In the genomic region with DNA sequence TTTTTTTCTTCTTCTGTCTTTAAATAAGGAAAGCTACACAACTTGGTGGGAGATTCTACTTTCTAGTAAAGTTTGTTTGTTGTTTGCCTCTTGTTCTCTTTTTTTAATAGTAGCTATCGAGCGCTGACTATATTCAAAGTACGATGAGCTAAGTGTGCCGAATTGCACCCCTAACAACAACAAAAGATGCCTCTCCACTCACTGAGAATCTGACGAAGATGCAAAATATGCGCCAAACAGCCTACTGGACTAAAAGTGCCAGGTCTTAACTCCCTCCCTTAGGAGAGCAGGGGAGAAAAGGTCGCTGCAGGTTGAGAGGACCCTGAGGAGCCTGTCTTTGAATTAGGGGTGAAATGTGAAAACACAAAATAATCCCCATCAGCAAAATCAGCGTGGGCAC, we compare ENCODE assay signal across 1 cellular context.
TF ChIP-seq lines count a peak whose summit lies in the region.

No MANE protein-coding gene starts in this region.

TF ChIP-seq in GM23338, 12 proteins besides CTCF, POLR2A, EP300 and RAD21 (continued from another document):
- TF ChIP-seq, protein P1, sequence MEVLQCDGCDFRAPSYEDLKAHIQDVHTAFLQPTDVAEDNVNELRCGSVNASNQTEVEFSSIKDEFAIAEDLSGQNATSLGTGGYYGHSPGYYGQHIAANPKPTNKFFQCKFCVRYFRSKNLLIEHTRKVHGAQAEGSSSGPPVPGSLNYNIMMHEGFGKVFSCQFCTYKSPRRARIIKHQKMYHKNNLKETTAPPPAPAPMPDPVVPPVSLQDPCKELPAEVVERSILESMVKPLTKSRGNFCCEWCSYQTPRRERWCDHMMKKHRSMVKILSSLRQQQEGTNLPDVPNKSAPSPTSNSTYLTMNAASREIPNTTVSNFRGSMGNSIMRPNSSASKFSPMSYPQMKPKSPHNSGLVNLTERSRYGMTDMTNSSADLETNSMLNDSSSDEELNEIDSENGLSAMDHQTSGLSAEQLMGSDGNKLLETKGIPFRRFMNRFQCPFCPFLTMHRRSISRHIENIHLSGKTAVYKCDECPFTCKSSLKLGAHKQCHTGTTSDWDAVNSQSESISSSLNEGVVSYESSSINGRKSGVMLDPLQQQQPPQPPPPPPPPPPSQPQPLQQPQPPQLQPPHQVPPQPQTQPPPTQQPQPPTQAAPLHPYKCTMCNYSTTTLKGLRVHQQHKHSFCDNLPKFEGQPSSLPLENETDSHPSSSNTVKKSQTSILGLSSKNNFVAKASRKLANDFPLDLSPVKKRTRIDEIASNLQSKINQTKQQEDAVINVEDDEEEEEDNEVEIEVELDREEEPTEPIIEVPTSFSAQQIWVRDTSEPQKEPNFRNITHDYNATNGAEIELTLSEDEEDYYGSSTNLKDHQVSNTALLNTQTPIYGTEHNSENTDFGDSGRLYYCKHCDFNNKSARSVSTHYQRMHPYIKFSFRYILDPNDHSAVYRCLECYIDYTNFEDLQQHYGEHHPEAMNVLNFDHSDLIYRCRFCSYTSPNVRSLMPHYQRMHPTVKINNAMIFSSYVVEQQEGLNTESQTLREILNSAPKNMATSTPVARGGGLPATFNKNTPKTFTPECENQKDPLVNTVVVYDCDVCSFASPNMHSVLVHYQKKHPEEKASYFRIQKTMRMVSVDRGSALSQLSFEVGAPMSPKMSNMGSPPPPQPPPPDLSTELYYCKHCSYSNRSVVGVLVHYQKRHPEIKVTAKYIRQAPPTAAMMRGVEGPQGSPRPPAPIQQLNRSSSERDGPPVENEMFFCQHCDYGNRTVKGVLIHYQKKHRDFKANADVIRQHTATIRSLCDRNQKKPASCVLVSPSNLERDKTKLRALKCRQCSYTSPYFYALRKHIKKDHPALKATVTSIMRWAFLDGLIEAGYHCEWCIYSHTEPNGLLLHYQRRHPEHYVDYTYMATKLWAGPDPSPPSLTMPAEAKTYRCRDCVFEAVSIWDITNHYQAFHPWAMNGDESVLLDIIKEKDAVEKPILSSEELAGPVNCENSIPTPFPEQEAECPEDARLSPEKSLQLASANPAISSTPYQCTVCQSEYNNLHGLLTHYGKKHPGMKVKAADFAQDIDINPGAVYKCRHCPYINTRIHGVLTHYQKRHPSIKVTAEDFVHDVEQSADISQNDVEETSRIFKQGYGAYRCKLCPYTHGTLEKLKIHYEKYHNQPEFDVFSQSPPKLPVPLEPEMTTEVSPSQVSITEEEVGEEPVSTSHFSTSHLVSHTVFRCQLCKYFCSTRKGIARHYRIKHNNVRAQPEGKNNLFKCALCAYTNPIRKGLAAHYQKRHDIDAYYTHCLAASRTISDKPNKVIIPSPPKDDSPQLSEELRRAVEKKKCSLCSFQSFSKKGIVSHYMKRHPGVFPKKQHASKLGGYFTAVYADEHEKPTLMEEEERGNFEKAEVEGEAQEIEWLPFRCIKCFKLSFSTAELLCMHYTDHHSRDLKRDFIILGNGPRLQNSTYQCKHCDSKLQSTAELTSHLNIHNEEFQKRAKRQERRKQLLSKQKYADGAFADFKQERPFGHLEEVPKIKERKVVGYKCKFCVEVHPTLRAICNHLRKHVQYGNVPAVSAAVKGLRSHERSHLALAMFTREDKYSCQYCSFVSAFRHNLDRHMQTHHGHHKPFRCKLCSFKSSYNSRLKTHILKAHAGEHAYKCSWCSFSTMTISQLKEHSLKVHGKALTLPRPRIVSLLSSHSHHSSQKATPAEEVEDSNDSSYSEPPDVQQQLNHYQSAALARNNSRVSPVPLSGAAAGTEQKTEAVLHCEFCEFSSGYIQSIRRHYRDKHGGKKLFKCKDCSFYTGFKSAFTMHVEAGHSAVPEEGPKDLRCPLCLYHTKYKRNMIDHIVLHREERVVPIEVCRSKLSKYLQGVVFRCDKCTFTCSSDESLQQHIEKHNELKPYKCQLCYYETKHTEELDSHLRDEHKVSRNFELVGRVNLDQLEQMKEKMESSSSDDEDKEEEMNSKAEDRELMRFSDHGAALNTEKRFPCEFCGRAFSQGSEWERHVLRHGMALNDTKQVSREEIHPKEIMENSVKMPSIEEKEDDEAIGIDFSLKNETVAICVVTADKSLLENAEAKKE (CRISPR knock-in tag; IDR thresholded peaks at IDR 0.05) = no peak
